8 cellular contexts compared by ENCODE assay signal in the genomic region with DNA sequence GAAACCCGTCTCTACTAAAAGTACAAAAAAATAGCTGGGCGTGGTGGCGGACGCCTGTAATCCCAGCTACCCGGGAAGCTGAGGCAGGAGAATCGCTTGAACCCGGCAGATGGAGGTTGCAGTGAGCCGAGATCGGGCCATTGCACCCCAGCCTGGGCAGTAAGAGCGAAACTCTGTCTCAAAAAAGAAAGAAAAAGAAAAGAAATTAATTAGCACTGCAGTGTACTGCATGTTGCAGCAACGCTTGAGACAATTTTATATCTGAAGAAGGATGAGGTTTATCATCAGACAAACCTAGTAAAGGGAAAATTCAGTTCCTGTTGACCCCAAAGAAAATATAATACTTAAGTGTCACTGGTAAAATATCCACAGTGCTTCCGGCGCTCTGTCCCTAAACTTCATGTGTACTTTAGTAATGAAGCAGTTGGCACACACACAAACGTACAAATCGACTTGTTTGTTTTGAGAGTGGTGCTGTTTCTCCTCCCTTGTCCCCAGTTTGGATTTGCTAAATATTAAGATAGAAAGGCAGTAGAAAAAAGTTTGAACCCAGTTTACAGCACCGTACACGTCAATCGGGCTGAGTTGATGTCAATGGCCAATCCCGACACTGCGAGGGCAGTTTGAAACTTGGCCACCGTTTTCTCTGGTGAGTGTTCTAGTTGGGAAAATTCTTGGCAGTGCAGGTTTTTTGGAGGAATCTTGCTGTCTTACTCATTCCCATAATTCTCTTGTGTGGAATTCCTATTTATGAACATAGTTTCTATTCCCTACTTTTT.
A peak's percentile ranks its signal among the peaks of the same experiment; 100 is the strongest.
DNase-seq lines count a peak whose midpoint lies in the region.

No MANE protein-coding gene starts in this region.

- DNase-seq in activated CD4-positive, alpha-beta T cell treated with anti-CD3 and anti-CD28 coated beads, Interleukin-2, amount 10 ng/mL, durations not matched to agents 7 days and 5 days: peak; percentile 56
- no peak for DNase-seq in activated CD4-positive, alpha-beta T cell treated with anti-CD3 and anti-CD28 coated beads for 1 hour
- peak; percentile 95 for DNase-seq in M059J (ENCODE audit: low read depth)
- peak; percentile 32 for DNase-seq in activated CD4-positive, alpha-beta memory T cell treated with anti-CD3 and anti-CD28 coated beads for 36 hours
- DNase-seq in NCI-H128 (lab: John Stamatoyannopoulos, UW; ENCODE audit: unreplicated experiment): no peak
- DNase-seq in effector CD8-positive, alpha-beta T cell (lab: John Stamatoyannopoulos, UW): no peak

- H3K27ac ChIP-seq in stomach smooth muscle (ENCODE audit: low read length): peak overlapping the region; percentile 95

- H3K27ac Mint-ChIP-seq in activated CD4-positive, alpha-beta T cell treated with anti-CD3 and anti-CD28 coated beads, Interleukin-2, amount 10 ng/mL, durations not matched to agents 7 days and 5 days: no peak overlapping the region
- H3K27ac Mint-ChIP-seq in activated CD4-positive, alpha-beta memory T cell treated with anti-CD3 and anti-CD28 coated beads for 36 hours: no peak overlapping the region

- no peaks in the 10 kb centered on the region for H3K9me3 Mint-ChIP-seq in activated CD4-positive, alpha-beta T cell treated with anti-CD3 and anti-CD28 coated beads, Interleukin-2, amount 10 ng/mL, durations not matched to agents 7 days and 5 days
- no peaks in the 10 kb centered on the region for H3K9me3 Mint-ChIP-seq in activated CD4-positive, alpha-beta memory T cell treated with anti-CD3 and anti-CD28 coated beads for 36 hours

- H3K9ac ChIP-seq in iPS-15b (ENCODE audit: low read depth, low read length) (peak overlapping the region; percentile 87), stomach smooth muscle (ENCODE audit: low read length in 2 of 2) (peak overlapping the region; percentile 65 to 74)

- POLR2A ChIA-PET in activated CD4-positive, alpha-beta T cell treated with anti-CD3 and anti-CD28 coated beads, Interleukin-2, amount 10 ng/mL, durations not matched to agents 7 days and 5 days (lab: Charles Lee): interaction anchor here (0.7 to 11.7 kb wide), 4 partner anchors 28 to 1818 kb away, joined by 3 to 553 read pairs (median 52); a partner anchor contains a TSS
- POLR2A ChIA-PET in activated CD4-positive, alpha-beta memory T cell treated with anti-CD3 and anti-CD28 coated beads for 36 hours (lab: Charles Lee): interaction anchor here (1.6 to 6.9 kb wide), 10 partner anchors 10 to 707 kb away, joined by 5 to 429 read pairs (median 50); a partner anchor contains a TSS

- H3K27me3 Mint-ChIP-seq in activated CD4-positive, alpha-beta T cell treated with anti-CD3 and anti-CD28 coated beads, Interleukin-2, amount 10 ng/mL, durations not matched to agents 7 days and 5 days: no peaks in the 10 kb centered on the region
- peaks cover 6% of the 10 kb centered on the region for H3K27me3 Mint-ChIP-seq in activated CD4-positive, alpha-beta memory T cell treated with anti-CD3 and anti-CD28 coated beads for 36 hours

- CTCF ChIA-PET in activated CD4-positive, alpha-beta T cell treated with anti-CD3 and anti-CD28 coated beads, Interleukin-2, amount 10 ng/mL, durations not matched to agents 7 days and 5 days (lab: Charles Lee): interaction anchor here (1.3 to 3.3 kb wide), 3 partner anchors 8 to 51 kb away, joined by 3 to 45 read pairs (median 8); a partner anchor contains a TSS
- CTCF ChIA-PET in activated CD4-positive, alpha-beta memory T cell treated with anti-CD3 and anti-CD28 coated beads for 36 hours (lab: Charles Lee): interaction anchor here (1.1 to 6.7 kb wide), 5 partner anchors 25 to 712 kb away, joined by 4 to 61 read pairs (median 14); a partner anchor contains a TSS

- H3K27me3 ChIP-seq in iPS-15b (ENCODE audit: control insufficient read depth, insufficient read depth, low read length) (no peaks in the 10 kb centered on the region), stomach smooth muscle (ENCODE audit: control insufficient read depth in 1 of 2, insufficient read depth in 2 of 2, low read length in 2 of 2) (peaks cover 0 to 3% of the 10 kb centered on the region in 2 donors)

- peaks cover 25% of the 10 kb centered on the region for H3K4me1 Mint-ChIP-seq in activated CD4-positive, alpha-beta T cell treated with anti-CD3 and anti-CD28 coated beads, Interleukin-2, amount 10 ng/mL, durations not matched to agents 7 days and 5 days
- H3K4me1 Mint-ChIP-seq in activated CD4-positive, alpha-beta memory T cell treated with anti-CD3 and anti-CD28 coated beads for 36 hours (ENCODE audit: low read depth): peaks cover 19% of the 10 kb centered on the region

- intact Hi-C loops in activated CD4-positive, alpha-beta memory T cell treated with anti-CD3 and anti-CD28 coated beads for 36 hours (cut with micrococcal nuclease): loop anchor here (5.0 to 10.0 kb wide), 4 partner anchors 298 to 1815 kb away; a partner anchor contains a TSS

- H3K4me1 ChIP-seq in iPS-15b (ENCODE audit: control insufficient read depth, insufficient read depth, low read length) (peaks cover 8% of the 10 kb centered on the region), stomach smooth muscle (ENCODE audit: control insufficient read depth, insufficient read depth, low read length) (peaks cover 5% of the 10 kb centered on the region)

- H3K36me3 ChIP-seq in iPS-15b (ENCODE audit: control insufficient read depth, insufficient read depth, low read length) (no peaks in the 10 kb centered on the region), stomach smooth muscle (ENCODE audit: control insufficient read depth in 2 of 2, insufficient read depth in 2 of 2, low read length in 2 of 2) (no peaks in the 10 kb centered on the region)

- H3K4me3 ChIP-seq in iPS-15b (ENCODE audit: low read depth, low read length): peak overlapping the region; percentile 92
- peak overlapping the region; percentile 65 to 89 for H3K4me3 ChIP-seq in stomach smooth muscle (ENCODE audit: low read length in 2 of 2)

- H3K4me3 Mint-ChIP-seq in activated CD4-positive, alpha-beta T cell treated with anti-CD3 and anti-CD28 coated beads, Interleukin-2, amount 10 ng/mL, durations not matched to agents 7 days and 5 days: no peak overlapping the region
- H3K4me3 Mint-ChIP-seq in activated CD4-positive, alpha-beta memory T cell treated with anti-CD3 and anti-CD28 coated beads for 36 hours: no peak overlapping the region

- peaks cover 17% of the 10 kb centered on the region for H3K36me3 Mint-ChIP-seq in activated CD4-positive, alpha-beta T cell treated with anti-CD3 and anti-CD28 coated beads, Interleukin-2, amount 10 ng/mL, durations not matched to agents 7 days and 5 days (ENCODE audit: low read depth)
- peaks cover 1% of the 10 kb centered on the region for H3K36me3 Mint-ChIP-seq in activated CD4-positive, alpha-beta memory T cell treated with anti-CD3 and anti-CD28 coated beads for 36 hours

- H3K9me3 ChIP-seq in iPS-15b (ENCODE audit: control insufficient read depth, insufficient read depth, low read length): no peaks in the 10 kb centered on the region
- no peaks in the 10 kb centered on the region for H3K9me3 ChIP-seq in stomach smooth muscle (ENCODE audit: control insufficient read depth in 2 of 2, low read length in 2 of 2)

Comparison
In these comparisons a context has a peak if more than half of its experiments do, and no peak if none do; other contexts are left out.
1. DNase-seq: peak in activated CD4-positive, alpha-beta T cell treated with anti-CD3 and anti-CD28 coated beads, Interleukin-2, amount 10 ng/mL, durations not matched to agents 7 days and 5 days (single experiment), M059J (single experiment) and activated CD4-positive, alpha-beta memory T cell treated with anti-CD3 and anti-CD28 coated beads for 36 hours (single experiment); none in activated CD4-positive, alpha-beta T cell treated with anti-CD3 and anti-CD28 coated beads for 1 hour (single experiment), NCI-H128 (single experiment) and effector CD8-positive, alpha-beta T cell (single experiment).